Comparison of ENCODE assay signal across 16 cellular contexts in genomic region chr6:14763616-14764015, GRCh38.
DNase-seq lines count a peak whose midpoint lies in the region; ATAC-seq and TF ChIP-seq lines count a peak whose summit lies in the region.
"Had no signal": no experiment of that assay in that cellular context is flagged by ENCODE, and none has a peak within 500 bp of the region (broad histone marks: within the 10 kb centered on the region; RNA-seq: fewer than 3 reads in every experiment).

No MANE protein-coding gene starts in this region.

- WGBS in SK-N-SH (ENCODE audit: low lambda C conversion rate), result 64% methylated on average over 1 of the region's 1 CpG
- WGBS in IMR-90 (ENCODE audit: extremely low coverage in 2 of 2, insufficient read length in 1 of 2), 2 experiments, result 83% methylated on average over 1 of the region's 1 CpG; no CpG with 5 or more reads in 1 of the 2 experiments

- peak overlapping the region; percentile 3; the same call in 1 of the 2 replicates for H3K4ac ChIP-seq in IMR-90 (ENCODE audit: low read depth, low read length)

- H3K36me3 ChIP-seq in SK-N-SH (replicated peaks in 1 of 2; ENCODE audit: control insufficient read depth in 1 of 2, insufficient read depth in 2 of 2, low read length in 1 of 2) (no peaks in the 10 kb centered on the region), IMR-90 (ENCODE audit: control insufficient read depth, insufficient read depth, low read length) (no peaks in the 10 kb centered on the region)

- peak overlapping the region; percentile 4; the same call in 1 of the 2 replicates for H4K91ac ChIP-seq in IMR-90 (ENCODE audit: insufficient read depth, low read depth, low read length)

- peaks cover 13% of the 10 kb centered on the region for H3K4me1 Mint-ChIP-seq in activated T-helper 17 cell treated with anti-CD3 and anti-CD28 coated beads, Interleukin-2, amount 50 U/mL, for 72 hours

- no peaks in the 10 kb centered on the region for H3F3A ChIP-seq in SK-N-SH (replicated peaks; ENCODE audit: insufficient read depth)

- no peak overlapping the region for H3K14ac ChIP-seq in IMR-90 (replicated peaks; ENCODE audit: low read depth, low read length)

- intact Hi-C loops in IMR-90 (cut with micrococcal nuclease) (no loop called here), left colon (cut with DNase I, micrococcal nuclease) (no loop called here)

- H2BK15ac ChIP-seq in IMR-90 (ENCODE audit: low read depth, low read length), result peak overlapping the region; percentile 37; the same call in 1 of the 3 replicates

- H3K79me1 ChIP-seq in IMR-90 (ENCODE audit: low read depth in 1 of 2, low read length in 2 of 2), result no peaks in the 10 kb centered on the region

- POLR2A ChIA-PET in SK-N-SH (lab: Yijun Ruan, JAX), result no interaction called here
- POLR2A ChIA-PET in IMR-90 (lab: Charles Lee; ENCODE audit: unreplicated experiment), result no interaction called here

- H2AFZ ChIP-seq in SK-N-SH (ENCODE audit: low read depth) (no peak overlapping the region), IMR-90 (replicated peaks; ENCODE audit: low read length, poor library complexity) (no peak overlapping the region)
- H2AFZ ChIP-seq: PC-9 had no signal

- TF ChIP-seq RAD21 in SK-N-SH (IDR thresholded peaks at IDR 0.05; ENCODE audit: low read length) (no peak), IMR-90 (IDR thresholded peaks at IDR 0.05; ENCODE audit: low read length) (no peak)

- no peaks in the 10 kb centered on the region for H3K9me1 ChIP-seq in IMR-90 (ENCODE audit: insufficient read depth, low read length)

- H2AK5ac ChIP-seq in IMR-90 (ENCODE audit: low read depth, low read length), result no peak overlapping the region

- H3K36me3 Mint-ChIP-seq in activated T-helper 17 cell treated with anti-CD3 and anti-CD28 coated beads, Interleukin-2, amount 50 U/mL, for 72 hours (ENCODE audit: low read depth), result no peaks in the 10 kb centered on the region

- H3K4me2 ChIP-seq in SK-N-SH (no peak overlapping the region), IMR-90 (ENCODE audit: low read depth, low read length) (peak overlapping the region; percentile 48)
- H3K4me2 ChIP-seq: PC-9 had no signal

- no TSS peak for BruUV-seq in IMR-90 (replicated peaks; lab: Mats Ljungman, UMichigan)

- peak overlapping the region; percentile 3 for H2BK120ac ChIP-seq in IMR-90 (ENCODE audit: low read depth, low read length)

- H3K79me2 ChIP-seq in SK-N-SH (ENCODE audit: insufficient read depth), result no peaks in the 10 kb centered on the region

- H3K4me3 ChIP-seq in SK-N-SH (ENCODE audit: low read depth in 2 of 2, low read length in 1 of 2) (no peak overlapping the region), IMR-90 (ENCODE audit: insufficient read depth, low read depth, low read length) (no peak overlapping the region)
- H3K4me3 ChIP-seq: PC-9 had no signal

- H3K27ac ChIP-seq in SK-N-SH (ENCODE audit: low read depth in 2 of 2, low read length in 1 of 2) (no peak overlapping the region), IMR-90 (ENCODE audit: insufficient read depth, low read length) (peak overlapping the region; percentile 35; the same call in 1 of the 2 replicates)
- H3K27ac ChIP-seq: PC-9 had no signal

- no peak overlapping the region for H4K5ac ChIP-seq in IMR-90 (ENCODE audit: low read depth, low read length)

- in situ Hi-C loops in IMR-90 (cut with MboI; ENCODE audit: low sequenced_read_pairs), result no loop called here

- H4K8ac ChIP-seq in IMR-90 (ENCODE audit: low read depth in 2 of 2, low read length in 2 of 2), result peak overlapping the region in 1 of 2 experiments; percentile 65; a peak in 1 of 4 replicates

- TF ChIP-seq EP300 in SK-N-SH (IDR thresholded peaks at IDR 0.05; ENCODE audit: borderline replicate concordance in 1 of 2, low read depth in 1 of 2, low read length in 1 of 2), result no peak

- H3K23ac ChIP-seq in IMR-90 (ENCODE audit: low read depth, low read length), result no peak overlapping the region

- H3K4me3 Mint-ChIP-seq in activated T-helper 17 cell treated with anti-CD3 and anti-CD28 coated beads, Interleukin-2, amount 50 U/mL, for 72 hours, result peak overlapping the region; percentile 42
- H3K4me3 Mint-ChIP-seq: CD14-positive monocyte had no signal

- ATAC-seq in SK-N-SH treated with all-trans-retinoic acid at 6 μM for 48 hours (no peak), IMR-90 (ENCODE audit: low read depth) (no peak), left colon (peak; percentile 52), HG03520 (IDR thresholded peaks at IDR 0.05; ENCODE audit: unreplicated experiment) (no peak)
- ATAC-seq in activated T-helper 17 cell treated with anti-CD3 and anti-CD28 coated beads, Interleukin-2, amount 50 U/mL, for 72 hours (replicated peaks), result no peak

- H3K9ac ChIP-seq in SK-N-SH (no peak overlapping the region), IMR-90 (ENCODE audit: low read depth, low read length) (no peak overlapping the region)

- H2BK20ac ChIP-seq in IMR-90 (ENCODE audit: low read depth, low read length), result peak overlapping the region; percentile 59; the same call in 1 of the 2 replicates

- DNase-seq in SK-N-SH (no peak), IMR-90 (no peak), left colon (no peak), HPDE6-E6E7 (ENCODE audit: extremely low spot score) (no peak), NCI-H2029 treated with DMSO at 0.1 percent for 48 hours (lab: John Stamatoyannopoulos, UW) (no peak)
- DNase-seq: COR-L47, DMS153, Karpas-422, NCI-H1417 treated with DMSO at 0.1 percent for 48 hours, NCI-H2081 treated with DMSO at 0.1 percent for 48 hours, NCI-H345, PC-9 had no signal

- TF ChIP-seq POLR2A in IMR-90 (IDR thresholded peaks at IDR 0.05; ENCODE audit: low read depth, low read length), result no peak

- H2BK5ac ChIP-seq in IMR-90 (ENCODE audit: low read depth, low read length, poor library complexity, severe bottlenecking), result peak overlapping the region; percentile 44

- H3K9me3 ChIP-seq in SK-N-SH (no peaks in the 10 kb centered on the region), IMR-90 (ENCODE audit: control insufficient read depth, insufficient read depth, low read length) (no peaks in the 10 kb centered on the region)

- H4K20me1 ChIP-seq in SK-N-SH (ENCODE audit: insufficient read depth) (no peaks in the 10 kb centered on the region), IMR-90 (ENCODE audit: insufficient read depth, low read length) (no peaks in the 10 kb centered on the region)

- H3K4me1 ChIP-seq in SK-N-SH (ENCODE audit: control insufficient read depth in 1 of 2, insufficient read depth in 2 of 2, low read depth in 1 of 2, low read length in 1 of 2), result peaks cover 0 to 4% of the 10 kb centered on the region in 2 experiments; a peak in 1 of 4 replicates
- H3K4me1 ChIP-seq in IMR-90 (ENCODE audit: control insufficient read depth, insufficient read depth, low read length), result peaks cover 8% of the 10 kb centered on the region

- H3K9me2 ChIP-seq in SK-N-SH, result no peaks in the 10 kb centered on the region

- CTCF ChIA-PET in SK-N-SH (lab: Yijun Ruan, JAX), result no interaction called here
- CTCF ChIA-PET in IMR-90 (lab: Yijun Ruan, JAX), result no interaction called here

- H3K27me3 Mint-ChIP-seq in activated T-helper 17 cell treated with anti-CD3 and anti-CD28 coated beads, Interleukin-2, amount 50 U/mL, for 72 hours, result no peaks in the 10 kb centered on the region

- H3K27me3 ChIP-seq in SK-N-SH (ENCODE audit: insufficient read depth) (no peaks in the 10 kb centered on the region), IMR-90 (ENCODE audit: control insufficient read depth, insufficient read depth, low read length) (no peaks in the 10 kb centered on the region)

- H3K18ac ChIP-seq in IMR-90 (ENCODE audit: low read depth, low read length), result 0 out of 2 replicates have a peak overlapping the region, but pooled peaks have one; percentile 37

- H3K27ac Mint-ChIP-seq in activated T-helper 17 cell treated with anti-CD3 and anti-CD28 coated beads, Interleukin-2, amount 50 U/mL, for 72 hours, result peak overlapping the region; percentile 79

- dilution Hi-C loops in IMR-90 (cut with HindIII; ENCODE audit: low sequenced_read_pairs, unreplicated experiment), result no loop called here

- TF ChIP-seq CTCF in SK-N-SH (IDR thresholded peaks at IDR 0.05) (no peak), IMR-90 (conservative IDR thresholded peaks at IDR 0.05; ENCODE audit: low read depth, low read length) (no peak)

- H3K56ac ChIP-seq in IMR-90 (ENCODE audit: extremely low read depth, insufficient read depth, low read length), result no peak overlapping the region

- H3K9me3 Mint-ChIP-seq in activated T-helper 17 cell treated with anti-CD3 and anti-CD28 coated beads, Interleukin-2, amount 50 U/mL, for 72 hours, result no peaks in the 10 kb centered on the region
- H3K9me3 Mint-ChIP-seq: CD14-positive monocyte had no signal

- H2AK9ac ChIP-seq in IMR-90 (replicated peaks; ENCODE audit: low read depth, low read length, poor library complexity), result no peak overlapping the region

TF ChIP-seq in SK-N-SH, 30 proteins besides CTCF, POLR2A, EP300 and RAD21:
- no peak for TF ChIP-seq YY1 (IDR thresholded peaks at IDR 0.05; ENCODE audit: low read depth)
- TF ChIP-seq GATA2 (CRISPR knock-in tag; IDR thresholded peaks at IDR 0.05), result 0 out of 2 replicates have a peak, but pooled peaks have one; percentile 5
- TF ChIP-seq POLR2AphosphoS5 (IDR thresholded peaks at IDR 0.05; ENCODE audit: low read depth, low read length), result no peak

TF ChIP-seq in SK-N-SH treated with all-trans-retinoic acid at 6 μM for 48 hours, 23 proteins besides CTCF, POLR2A, EP300 and RAD21 (continues in another document):
- no peak for TF ChIP-seq SNAI2 (CRISPR knock-in tag; IDR thresholded peaks at IDR 0.05)
- TF ChIP-seq ISL1 (CRISPR knock-in tag; IDR thresholded peaks at IDR 0.05), result no peak

TF ChIP-seq in IMR-90, 13 proteins besides CTCF, POLR2A, EP300 and RAD21 (continues in another document):
- TF ChIP-seq MAFK (IDR thresholded peaks at IDR 0.05; ENCODE audit: low read depth, low read length) (no peak), FOS (IDR thresholded peaks at IDR 0.05; ENCODE audit: low read depth, low read length) (no peak), MAZ (IDR thresholded peaks at IDR 0.05; ENCODE audit: borderline replicate concordance, low read depth, low read length) (no peak), USF2 (IDR thresholded peaks at IDR 0.05; ENCODE audit: low read depth, low read length) (no peak), RFX5 (IDR thresholded peaks at IDR 0.05; ENCODE audit: low read depth, low read length) (no peak), RCOR1 (IDR thresholded peaks at IDR 0.05; ENCODE audit: insufficient replicate concordance, low read length) (no peak), SMC3 (IDR thresholded peaks at IDR 0.05; ENCODE audit: low read depth, low read length) (no peak), MXI1 (IDR thresholded peaks at IDR 0.05; ENCODE audit: borderline replicate concordance, low read depth, low read length) (no peak), BHLHE40 (IDR thresholded peaks at IDR 0.05; ENCODE audit: low read depth, low read length) (no peak)
